Comparison of ENCODE assay signal across 8 cellular contexts in genomic region chr16:29898786-29899515, GRCh38. TPM values are rescaled to one million over a fixed set of nuclear protein-coding genes. Genes with fewer than 3 reads are reported as not detected.
DNase-seq lines count a peak whose midpoint lies in the region; TF ChIP-seq lines count a peak whose summit lies in the region.

No MANE protein-coding gene starts in this region.

- 2 to 4% methylated on average over 25 of the region's 25 CpGs for WGBS in thyroid gland, 2 donors

- in situ Hi-C loops in G401 (cut with HindIII; ENCODE audit: low sequenced_read_pairs), result no loop called here

- H3K36me3 ChIP-seq in skeletal muscle satellite cell (ENCODE audit: insufficient read depth, low read length) (no peaks in the 10 kb centered on the region), thyroid gland (no peaks in the 10 kb centered on the region)
- H3K36me3 ChIP-seq in CD4-positive, alpha-beta memory T cell (ENCODE audit: insufficient read depth, low read length), result no peaks in the 10 kb centered on the region

- no peak overlapping the region for H3K27ac Mint-ChIP-seq in CD4-positive, alpha-beta memory T cell

- no peak overlapping the region for H3K9ac ChIP-seq in skeletal muscle satellite cell (ENCODE audit: low read depth, low read length)

- no peak overlapping the region for H3K27ac ChIP-seq in CD4-positive, alpha-beta memory T cell (ENCODE audit: low read depth, low read length)
- no peak overlapping the region for H3K27ac ChIP-seq in thyroid gland

- H3K27me3 Mint-ChIP-seq in CD4-positive, alpha-beta memory T cell, result peaks cover 18 to 24% of the 10 kb centered on the region in 2 donors

- H3K9me3 ChIP-seq in skeletal muscle satellite cell (replicated peaks; ENCODE audit: low read length) (no peaks in the 10 kb centered on the region), thyroid gland (no peaks in the 10 kb centered on the region)
- H3K9me3 ChIP-seq in CD4-positive, alpha-beta memory T cell (ENCODE audit: control insufficient read depth in 1 of 2, low read length in 2 of 2), result no peaks in the 10 kb centered on the region

- H3K27me3 ChIP-seq in skeletal muscle satellite cell (ENCODE audit: control insufficient read depth, insufficient read depth, low read length), result peaks cover 24% of the 10 kb centered on the region
- H3K27me3 ChIP-seq in CD4-positive, alpha-beta memory T cell (ENCODE audit: insufficient read depth, low read length), result peaks cover 10% of the 10 kb centered on the region
- no peaks in the 10 kb centered on the region for H3K27me3 ChIP-seq in thyroid gland

- DNase-seq in NCI-H510A treated with DMSO at 0.1 percent for 48 hours (lab: John Stamatoyannopoulos, UW), result peak; percentile 87
- no peak for DNase-seq in NCI-H510A (lab: John Stamatoyannopoulos, UW)
- peak; percentile 77 for DNase-seq in NCI-H748 (lab: John Stamatoyannopoulos, UW; ENCODE audit: unreplicated experiment)
- DNase-seq in epithelial cell of esophagus (ENCODE audit: low read depth), result no peak
- DNase-seq in CD4-positive, alpha-beta memory T cell, result no peak
- no peak for DNase-seq in thyroid gland
- DNase-seq in G401 (ENCODE audit: low spot score), result no peak

- POLR2A ChIA-PET in CD4-positive, alpha-beta memory T cell (lab: Charles Lee; ENCODE audit: partially characterized antibody), result interaction anchor here (0.8 to 3.9 kb wide), 3 partner anchors 27 to 97 kb away, joined by 4 to 13 read pairs (median 5); partner anchors contain the start of genes INO80E, KCTD13 and TMEM219

- H3K4me1 ChIP-seq in skeletal muscle satellite cell (ENCODE audit: control insufficient read depth, insufficient read depth, low read length) (peaks cover 21% of the 10 kb centered on the region), thyroid gland (peaks cover 6 to 16% of the 10 kb centered on the region in 2 donors)
- peaks cover 15% of the 10 kb centered on the region for H3K4me1 ChIP-seq in CD4-positive, alpha-beta memory T cell (ENCODE audit: insufficient read depth, low read length)

- H3K4me3 ChIP-seq in epithelial cell of esophagus (ENCODE audit: low read length) (peak overlapping the region; percentile 68), skeletal muscle satellite cell (ENCODE audit: low read length) (peak overlapping the region; percentile 40), thyroid gland (replicated peaks in 1 of 3) (no peak overlapping the region)
- no peak overlapping the region for H3K4me3 ChIP-seq in CD4-positive, alpha-beta memory T cell (ENCODE audit: low read length in 2 of 2)

- H3K4me2 ChIP-seq in skeletal muscle satellite cell (ENCODE audit: low read length), result peak overlapping the region; percentile 95

- intact Hi-C loops in CD4-positive, alpha-beta memory T cell (cut with micrococcal nuclease), result no loop called here
- intact Hi-C loops in thyroid gland (cut with DNase I), result no loop called here

- no peak for TF ChIP-seq CTCF in epithelial cell of esophagus (IDR thresholded peaks at IDR 0.05; ENCODE audit: insufficient read depth, low read depth, low read length, missing control alignments)
- no peak for TF ChIP-seq CTCF in thyroid gland (IDR thresholded peaks at IDR 0.05)

- TF ChIP-seq POLR2A in thyroid gland (IDR thresholded peaks at IDR 0.05), result no peak

- H3K4me3 Mint-ChIP-seq in CD4-positive, alpha-beta memory T cell, result peak overlapping the region in 1 of 8 donors; percentile 67

- CTCF ChIA-PET in CD4-positive, alpha-beta memory T cell (lab: Charles Lee; ENCODE audit: partially characterized antibody), result no interaction called here

- H3K9me3 Mint-ChIP-seq in CD4-positive, alpha-beta memory T cell, result peaks cover 0 to 3% (median 0%) of the 10 kb centered on the region in 8 donors

- H3K4me1 Mint-ChIP-seq in CD4-positive, alpha-beta memory T cell, result peaks cover 0 to 5% (median 3%) of the 10 kb centered on the region in 4 donors

- H3K36me3 Mint-ChIP-seq in CD4-positive, alpha-beta memory T cell, result no peaks in the 10 kb centered on the region

RNA-seq across cellular contexts. Expression of gene SEZ6L2, which starts 0.4 kb away (rescaled TPM):
- 2.8 and 3.1 TPM in 2 replicates for total RNA-seq in skeletal muscle satellite cell (2012; rRNA removed)
- total RNA-seq in CD4-positive, alpha-beta memory T cell, result under 1 TPM in 1 of 2 experiments, not detected in 1; 0.70 TPM
- not detected for polyA plus RNA-seq in CD4-positive, alpha-beta memory T cell
- 1 to 10 TPM in 2 of 4 donors, under 1 TPM in 2; 0.33 to 1.5 (median 0.79) TPM for total RNA-seq in thyroid gland
- total RNA-seq in G401 (2014; rRNA removed; shearing (Covaris generic)), result 43.5 and 50.4 TPM in 2 replicates

RNA-seq across cellular contexts. Expression of gene ASPHD1, which starts 1.3 kb away (rescaled TPM):
- total RNA-seq in skeletal muscle satellite cell (2012; rRNA removed), result 11.4 and 11.7 TPM in 2 replicates
- not detected for total RNA-seq in CD4-positive, alpha-beta memory T cell
- not detected for polyA plus RNA-seq in CD4-positive, alpha-beta memory T cell
- total RNA-seq in thyroid gland, result not detected
- 25.5 and 28.5 TPM in 2 replicates for total RNA-seq in G401 (2014; rRNA removed; shearing (Covaris generic))

RNA-seq across cellular contexts. Expression of gene KCTD13, which starts 27.1 kb away (rescaled TPM):
- 11.4 and 14.4 TPM in 2 replicates for total RNA-seq in skeletal muscle satellite cell (2012; rRNA removed)
- 10 to 100 TPM; 85.7 to 87.3 TPM for total RNA-seq in CD4-positive, alpha-beta memory T cell
- polyA plus RNA-seq in CD4-positive, alpha-beta memory T cell, result 10 to 100 TPM in 1 of 2 donors, 1 to 10 TPM in 1; 6.0 to 16.3 TPM
- total RNA-seq in thyroid gland, result 10 to 100 TPM in 3 of 4 donors, 1 to 10 TPM in 1; 9.8 to 27.5 (median 15.5) TPM
- 3.2 and 3.9 TPM in 2 replicates for total RNA-seq in G401 (2014; rRNA removed; shearing (Covaris generic))

RNA-seq across cellular contexts. Expression of gene CDIPT, which starts 35.9 kb away (rescaled TPM):
- total RNA-seq in skeletal muscle satellite cell (2012; rRNA removed), result 59.3 and 69.2 TPM in 2 replicates
- total RNA-seq in CD4-positive, alpha-beta memory T cell, result 10 to 100 TPM; 76.2 to 79.8 TPM
- polyA plus RNA-seq in CD4-positive, alpha-beta memory T cell, result 100 to 1,000 TPM in 1 of 2 donors, 10 to 100 TPM in 1; 87.2 to 123 TPM
- 100 to 1,000 TPM in 2 of 4 donors, 10 to 100 TPM in 2; 79.3 to 122 (median 99.3) TPM for total RNA-seq in thyroid gland
- 47.7 and 56.2 TPM in 2 replicates for total RNA-seq in G401 (2014; rRNA removed; shearing (Covaris generic))

Comparison
In these comparisons a context has a peak if more than half of its experiments do, and no peak if none do; other contexts are left out.
1. DNase-seq: peak in NCI-H510A treated with DMSO at 0.1 percent for 48 hours (single experiment) and NCI-H748 (single experiment); none in NCI-H510A (single experiment), epithelial cell of esophagus (single experiment), CD4-positive, alpha-beta memory T cell (0 of 5), thyroid gland (0 of 2) and G401 (single experiment).
2. H3K4me3 ChIP-seq: peak in epithelial cell of esophagus (single experiment) and skeletal muscle satellite cell (single experiment); none in CD4-positive, alpha-beta memory T cell (0 of 2) and thyroid gland (0 of 3).
3. RNA of gene SEZ6L2, which starts 0.4 kb away (total RNA-seq): 43.5 to 50.4 TPM in G401; 0.33 to 1.5 TPM in thyroid gland and 0.70 TPM in CD4-positive, alpha-beta memory T cell; every median in the first group is over 10 times any median in the second.
4. RNA of gene ASPHD1, which starts 1.3 kb away (total RNA-seq): 25.5 to 28.5 TPM in G401; not detected in CD4-positive, alpha-beta memory T cell and not detected in thyroid gland; every median in the first group is over 10 times any median in the second.